8 cellular contexts compared by ENCODE assay signal in genomic region chr11:120952503-120953229, GRCh38.
DNase-seq lines count a peak whose midpoint lies in the region; ATAC-seq and TF ChIP-seq lines count a peak whose summit lies in the region.

No MANE protein-coding gene starts in this region.

- DNase-seq in AG04449 (ENCODE audit: low read depth, low spot score) (peak; percentile 7), GM19238 (ENCODE audit: insufficient read length, low spot score) (peak; percentile 65), NCI-H1417 treated with DMSO at 0.1 percent for 48 hours (lab: John Stamatoyannopoulos, UW) (peak; percentile 52), T follicular helper cell (ENCODE audit: low read depth) (peak; percentile 38), amygdala (lab: John Stamatoyannopoulos, UW) (peak in 54 of 56 donors; percentile 9 to 84 (median 65)), left ventricle myocardium superior (peak; percentile 80), renal cortical epithelial cell (ENCODE audit: low read depth) (peak; percentile 57)

- intact Hi-C loops in left ventricle myocardium superior (cut with micrococcal nuclease) = no loop called here

- POLR2A ChIA-PET in AG04449 (lab: Yijun Ruan, JAX) = no interaction called here

- ATAC-seq in left ventricle myocardium superior = peak; percentile 96
- no peak for ATAC-seq in HG03095 (IDR thresholded peaks at IDR 0.05; ENCODE audit: unreplicated experiment)

- CTCF ChIA-PET in AG04449 (lab: Yijun Ruan, JAX) = interaction anchor here (0.6 to 2.6 kb wide), 9 partner anchors 9 to 469 kb away, joined by 3 to 11 read pairs (median 3); partner anchors contain the start of gene GRIK4

- peak; percentile 84 for TF ChIP-seq CTCF in AG04449 (IDR thresholded peaks at IDR 0.05; ENCODE audit: insufficient read depth, low read length, missing control alignments)

- H3K4me3 ChIP-seq in AG04449 (ENCODE audit: low read depth, low read length) = no peak overlapping the region

Comparison
In these comparisons a context has a peak if more than half of its experiments do, and no peak if none do; other contexts are left out.
1. DNase-seq: peak in every context shown above with its lines; median percentile 80 in left ventricle myocardium superior; 65 in GM19238; 65 in amygdala; 57 in renal cortical epithelial cell; 52 in NCI-H1417 treated with DMSO at 0.1 percent for 48 hours; 38 in T follicular helper cell; 7 in AG04449.